In the genomic region with DNA sequence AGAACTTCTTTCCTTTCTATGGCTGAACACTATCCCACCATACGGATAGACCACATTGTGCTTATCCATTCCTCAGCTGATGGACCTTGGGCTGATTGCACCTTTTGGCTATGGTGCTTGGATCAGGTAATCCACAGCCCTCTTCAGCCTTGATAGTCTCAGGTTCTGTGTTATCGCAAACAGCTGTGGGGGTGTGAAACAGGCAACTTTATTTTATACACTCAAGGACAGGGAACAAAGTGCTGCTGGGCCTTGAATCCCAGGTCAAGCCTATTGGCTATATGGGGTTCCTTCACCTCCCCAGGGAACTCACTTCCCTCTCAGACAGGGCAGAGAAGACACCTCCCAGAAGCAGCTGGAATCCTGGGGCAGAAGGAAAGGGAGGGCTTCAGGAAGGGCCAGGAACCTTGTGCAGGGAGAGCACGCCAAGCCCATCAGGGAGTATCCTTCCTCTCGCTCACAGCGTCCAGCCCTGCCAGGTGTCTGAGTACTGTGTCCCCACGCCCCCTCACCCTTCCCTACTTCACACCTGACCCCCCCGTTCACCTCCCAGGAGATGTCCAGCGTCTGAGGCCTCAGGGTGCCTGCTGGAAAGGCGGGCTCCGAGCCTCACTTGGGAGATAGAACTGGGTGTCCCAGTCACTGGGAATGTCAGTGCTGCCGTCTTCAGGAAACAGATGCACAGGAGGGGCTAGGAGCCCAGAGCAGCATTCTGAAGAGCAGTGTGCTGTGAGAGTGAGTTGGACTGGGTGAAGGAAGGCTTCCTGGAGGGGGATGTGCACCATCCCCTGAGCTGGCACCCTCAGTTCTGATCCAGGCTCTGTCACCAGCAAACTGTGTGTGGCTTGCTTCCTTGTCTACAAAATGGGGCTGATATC, we compare ENCODE assay signal across 24 cellular contexts.
"Had no signal": no experiment of that assay in that cellular context is flagged by ENCODE, and none has a peak within 500 bp of the region (broad histone marks: within the 10 kb centered on the region; RNA-seq: fewer than 3 reads in every experiment).

No MANE protein-coding gene starts in this region.

- H3K4me1 Mint-ChIP-seq: stimulated activated effector memory CD8-positive, alpha-beta T cell treated with anti-CD3 and anti-CD28 coated beads, Interleukin-12 subunit alpha, Interleukin-12 subunit beta, amount 100 ng/mL, for 72 hours had no signal

- H3K9me3 Mint-ChIP-seq: activated naive CD4-positive, alpha-beta T cell treated with anti-CD3 and anti-CD28 coated beads, Interleukin-2, amount 50 U/mL, for 24 hours; mesothelial cell of epicardium; nephron progenitor cell; stimulated activated effector memory CD8-positive, alpha-beta T cell treated with anti-CD3 and anti-CD28 coated beads, Interleukin-12 subunit alpha, Interleukin-12 subunit beta, amount 100 ng/mL, for 72 hours had no signal

- DNase-seq: activated CD4-positive, alpha-beta T cell treated with anti-CD3 and anti-CD28 coated beads, Interleukin-2, amount 50 U/mL, for 1 hour; activated CD4-positive, CD25-positive, alpha-beta regulatory T cell treated with anti-CD3 and anti-CD28 coated beads, Interleukin-2, amount 50 U/mL, for 72 hours; activated CD8-positive, alpha-beta memory T cell treated with anti-CD3 and anti-CD28 coated beads, Interleukin-2, amount 50 U/mL, for 48 hours; activated effector memory CD4-positive, alpha-beta T cell treated with Interleukin-2 at 50 U/mL for 16 hours; activated T-cell treated with anti-CD3 and anti-CD28 coated beads, Interleukin-2, amount 50 U/mL, for 48 hours; caudate nucleus; dorsolateral prefrontal cortex; foreskin fibroblast; glutamatergic neuron; kidney; nephron progenitor cell; occipital lobe; psoas muscle; stimulated activated CD4-positive, alpha-beta T cell treated with anti-CD3 and anti-CD28 coated beads, Interleukin-4, amount 100 ng/mL, for 24 hours; stomach; SW 1271; T-helper 2 cell; testis had no signal

- ATAC-seq: sciatic nerve; stimulated activated effector memory CD8-positive, alpha-beta T cell treated with anti-CD3 and anti-CD28 coated beads, Interleukin-12 subunit alpha, Interleukin-12 subunit beta, amount 100 ng/mL, for 72 hours had no signal

- H3K4me3 Mint-ChIP-seq: activated naive CD4-positive, alpha-beta T cell treated with anti-CD3 and anti-CD28 coated beads, Interleukin-2, amount 50 U/mL, for 24 hours; mesothelial cell of epicardium; nephron progenitor cell; stimulated activated effector memory CD8-positive, alpha-beta T cell treated with anti-CD3 and anti-CD28 coated beads, Interleukin-12 subunit alpha, Interleukin-12 subunit beta, amount 100 ng/mL, for 72 hours had no signal

- H3K27me3 Mint-ChIP-seq: activated naive CD4-positive, alpha-beta T cell treated with anti-CD3 and anti-CD28 coated beads, Interleukin-2, amount 50 U/mL, for 24 hours had no signal

- H3K36me3 Mint-ChIP-seq: activated naive CD4-positive, alpha-beta T cell treated with anti-CD3 and anti-CD28 coated beads, Interleukin-2, amount 50 U/mL, for 24 hours; mesothelial cell of epicardium; stimulated activated effector memory CD8-positive, alpha-beta T cell treated with anti-CD3 and anti-CD28 coated beads, Interleukin-12 subunit alpha, Interleukin-12 subunit beta, amount 100 ng/mL, for 72 hours had no signal

- H3K27ac ChIP-seq: dorsolateral prefrontal cortex, epithelial cell of prostate, psoas muscle, testis, VCaP had no signal

- H3K27ac Mint-ChIP-seq: activated naive CD4-positive, alpha-beta T cell treated with anti-CD3 and anti-CD28 coated beads, Interleukin-2, amount 50 U/mL, for 24 hours; mesothelial cell of epicardium; nephron progenitor cell; stimulated activated effector memory CD8-positive, alpha-beta T cell treated with anti-CD3 and anti-CD28 coated beads, Interleukin-12 subunit alpha, Interleukin-12 subunit beta, amount 100 ng/mL, for 72 hours had no signal
